ENCODE assay signal across 20 cellular contexts in the genomic region with DNA sequence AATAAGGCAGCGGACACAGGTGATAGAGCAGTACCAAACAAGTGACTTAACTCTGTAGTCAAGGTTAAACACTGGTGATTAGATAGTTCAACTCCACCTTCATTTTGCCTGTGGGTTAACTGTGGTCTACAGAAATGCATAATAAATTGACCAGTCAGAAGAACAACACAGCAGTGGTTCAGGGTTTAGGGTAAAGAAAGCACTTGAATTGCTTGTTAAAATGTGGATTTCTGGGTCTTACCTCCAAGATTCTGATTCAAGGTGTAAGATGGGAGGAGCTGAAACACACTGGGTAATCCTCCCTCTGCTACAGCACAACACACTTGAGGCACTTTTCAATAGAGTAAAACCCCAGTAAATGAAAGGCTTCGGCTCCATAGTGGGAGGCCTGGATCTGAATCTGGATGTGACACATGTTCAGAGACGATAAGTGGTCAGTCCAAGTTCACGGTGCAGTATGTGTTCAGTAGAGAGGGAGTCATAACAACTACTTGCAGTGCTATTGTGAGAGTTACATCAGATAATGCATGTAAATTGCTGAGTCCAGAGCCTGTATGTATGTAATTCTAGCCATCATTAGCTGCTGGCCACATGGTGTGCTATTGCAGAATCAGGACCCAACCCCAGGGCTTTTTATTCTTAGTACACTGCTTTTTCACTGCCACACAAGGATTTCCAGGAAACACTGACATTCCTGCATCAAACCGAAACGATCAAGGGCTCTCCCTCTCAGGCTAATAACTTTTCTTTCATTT.
"Had no signal": no experiment of that assay in that cellular context is flagged by ENCODE, and none has a peak within 500 bp of the region (broad histone marks: within the 10 kb centered on the region; RNA-seq: fewer than 3 reads in every experiment).

No MANE protein-coding gene starts in this region.

- DNase-seq: activated CD4-positive, alpha-beta T cell treated with anti-CD3 and anti-CD28 coated beads, Interleukin-2, amount 10 ng/mL, durations not matched to agents 7 days and 5 days; activated CD8-positive, alpha-beta memory T cell treated with anti-CD3 and anti-CD28 coated beads, Interleukin-2, amount 50 U/mL, for 4 hours; activated effector memory CD4-positive, alpha-beta T cell treated with Interleukin-2 at 50 U/mL for 16 hours; activated naive CD4-positive, alpha-beta T cell treated with anti-CD3 and anti-CD28 coated beads, Interleukin-2, amount 50 U/mL, for 16 hours; activated T-cell treated with anti-CD3 and anti-CD28 coated beads, Interleukin-2, amount 50 U/mL, for 4 hours; adrenal gland; foreskin keratinocyte; hippocampal formation; islet precursor cell; left colon; midbrain; occipital lobe; posterior cingulate gyrus; stimulated activated CD8-positive, alpha-beta memory T cell treated with anti-CD3 and anti-CD28 coated beads, Interleukin-4, amount 100 ng/mL, for 48 hours; stimulated activated naive CD4-positive, alpha-beta T cell; T1000; thyroid gland had no signal

- FAIRE-seq: astrocyte had no signal

- H3K9me3 ChIP-seq: adrenal gland, thyroid gland had no signal

- H3K4me1 ChIP-seq: adrenal gland, foreskin keratinocyte had no signal

- H3K4me3 Mint-ChIP-seq: activated CD4-positive, alpha-beta T cell treated with anti-CD3 and anti-CD28 coated beads, Interleukin-2, amount 10 ng/mL, durations not matched to agents 7 days and 5 days; activated T-cell treated with anti-CD3 and anti-CD28 coated beads, Interleukin-2, amount 50 U/mL, for 4 hours; nephron had no signal

- H3K27me3 Mint-ChIP-seq: activated CD4-positive, alpha-beta T cell treated with anti-CD3 and anti-CD28 coated beads, Interleukin-2, amount 10 ng/mL, durations not matched to agents 7 days and 5 days had no signal

- H3K4me3 ChIP-seq: adrenal gland, thyroid gland had no signal

- H3K36me3 ChIP-seq: adrenal gland, thyroid gland had no signal

- H3K27ac ChIP-seq: adrenal gland, epithelial cell of prostate, foreskin keratinocyte, thyroid gland had no signal

- H3K9me3 Mint-ChIP-seq: activated CD4-positive, alpha-beta T cell treated with anti-CD3 and anti-CD28 coated beads, Interleukin-2, amount 10 ng/mL, durations not matched to agents 7 days and 5 days; nephron had no signal

- H3K4me1 Mint-ChIP-seq: activated CD4-positive, alpha-beta T cell treated with anti-CD3 and anti-CD28 coated beads, Interleukin-2, amount 10 ng/mL, durations not matched to agents 7 days and 5 days had no signal

- H3K27ac Mint-ChIP-seq: activated CD4-positive, alpha-beta T cell treated with anti-CD3 and anti-CD28 coated beads, Interleukin-2, amount 10 ng/mL, durations not matched to agents 7 days and 5 days had no signal

- ATAC-seq: activated T-cell treated with anti-CD3 and anti-CD28 coated beads, Interleukin-2, amount 50 U/mL, for 4 hours; foreskin keratinocyte; left colon had no signal

- H3K27me3 ChIP-seq: adrenal gland, foreskin keratinocyte, thyroid gland had no signal
